In genomic region chr17:40284085-40284713, GRCh38 we compare ENCODE assay signal across 9 cellular contexts. TPM values are rescaled to one million over a fixed set of nuclear protein-coding genes. Genes with fewer than 3 reads are reported as not detected.
A peak's percentile ranks its signal among the peaks of the same experiment; 100 is the strongest.
DNase-seq lines count a peak whose midpoint lies in the region; ATAC-seq and TF ChIP-seq lines count a peak whose summit lies in the region.
"Had no signal": no experiment of that assay in that cellular context is flagged by ENCODE, and none has a peak within 500 bp of the region (broad histone marks: within the 10 kb centered on the region; RNA-seq: fewer than 3 reads in every experiment).

No MANE protein-coding gene starts in this region.

- no peaks in the 10 kb centered on the region for H3K9me3 Mint-ChIP-seq in activated T-helper 1 cell treated with anti-CD3 and anti-CD28 coated beads, Interleukin-12 subunit alpha, Interleukin-12 subunit beta, Interleukin-2, Interleukin-4 antibody, amounts not matched to agents 30 ng/mL and 10 ng/mL and 1 ng/mL, durations not matched to agents 14 hours and 24 hours and 36 hours

- H3K4me3 ChIP-seq in suprapubic skin, result no peak overlapping the region

- DNase-seq in NCI-H82 (lab: John Stamatoyannopoulos, UW) (peak; percentile 16), NCI-H82 treated with DMSO at 0.1 percent for 48 hours (lab: John Stamatoyannopoulos, UW; ENCODE audit: unreplicated experiment) (no peak), left ventricle myocardium superior (no peak), suprapubic skin (ENCODE audit: low spot score in 2 of 2) (no peak), C1 segment of cervical spinal cord (lab: John Stamatoyannopoulos, UW) (no peak)
- no peak for DNase-seq in activated T-helper 1 cell treated with anti-CD3 and anti-CD28 coated beads, Interleukin-12 subunit alpha, Interleukin-12 subunit beta, Interleukin-2, Interleukin-4 antibody, amounts not matched to agents 30 ng/mL and 10 ng/mL and 1 ng/mL, durations not matched to agents 14 hours and 24 hours and 36 hours (ENCODE audit: low spot score)
- DNase-seq in stimulated activated CD4-positive, alpha-beta T cell treated with anti-CD3 and anti-CD28 coated beads, Interleukin-15, amount 100 ng/mL, for 24 hours, result no peak
- DNase-seq: NCI-H1694 had no signal

- no peaks in the 10 kb centered on the region for H3K27me3 Mint-ChIP-seq in activated T-helper 1 cell treated with anti-CD3 and anti-CD28 coated beads, Interleukin-12 subunit alpha, Interleukin-12 subunit beta, Interleukin-2, Interleukin-4 antibody, amounts not matched to agents 30 ng/mL and 10 ng/mL and 1 ng/mL, durations not matched to agents 14 hours and 24 hours and 36 hours (ENCODE audit: insufficient read depth)

- 21% methylated on average over 2 of the region's 2 CpGs for WGBS in suprapubic skin

- no peak for TF ChIP-seq CTCF in suprapubic skin (IDR thresholded peaks at IDR 0.05)

- no peak for TF ChIP-seq EP300 in suprapubic skin (IDR thresholded peaks at IDR 0.05)

- H3K27ac Mint-ChIP-seq in activated T-helper 1 cell treated with anti-CD3 and anti-CD28 coated beads, Interleukin-12 subunit alpha, Interleukin-12 subunit beta, Interleukin-2, Interleukin-4 antibody, amounts not matched to agents 30 ng/mL and 10 ng/mL and 1 ng/mL, durations not matched to agents 14 hours and 24 hours and 36 hours, result peak overlapping the region; percentile 68

- no peaks in the 10 kb centered on the region for H3K9me3 ChIP-seq in suprapubic skin

- H3K27me3 ChIP-seq in suprapubic skin, result no peaks in the 10 kb centered on the region

- peaks cover 27% of the 10 kb centered on the region for H3K36me3 ChIP-seq in suprapubic skin

- intact Hi-C loops in activated T-helper 1 cell treated with anti-CD3 and anti-CD28 coated beads, Interleukin-12 subunit alpha, Interleukin-12 subunit beta, Interleukin-2, Interleukin-4 antibody, amounts not matched to agents 30 ng/mL and 10 ng/mL and 1 ng/mL, durations not matched to agents 14 hours and 24 hours and 36 hours (cut with micrococcal nuclease), result no loop called here
- intact Hi-C loops in left ventricle myocardium superior (cut with micrococcal nuclease), result loop anchor here (10.0 kb wide), 1 partner anchor 59 kb away; no protein-coding TSS in a partner anchor

- ATAC-seq in left ventricle myocardium superior (peak; percentile 10), HG02981 (IDR thresholded peaks at IDR 0.05; ENCODE audit: unreplicated experiment) (no peak)

- peaks cover 37% of the 10 kb centered on the region for H3K4me1 ChIP-seq in suprapubic skin

- no peak for TF ChIP-seq POLR2A in suprapubic skin (IDR thresholded peaks at IDR 0.05)

- peak overlapping the region; percentile 79 for H3K27ac ChIP-seq in suprapubic skin

- H3K4me3 Mint-ChIP-seq in activated T-helper 1 cell treated with anti-CD3 and anti-CD28 coated beads, Interleukin-12 subunit alpha, Interleukin-12 subunit beta, Interleukin-2, Interleukin-4 antibody, amounts not matched to agents 30 ng/mL and 10 ng/mL and 1 ng/mL, durations not matched to agents 14 hours and 24 hours and 36 hours, result peak overlapping the region; percentile 19

- H3K4me1 Mint-ChIP-seq in activated T-helper 1 cell treated with anti-CD3 and anti-CD28 coated beads, Interleukin-12 subunit alpha, Interleukin-12 subunit beta, Interleukin-2, Interleukin-4 antibody, amounts not matched to agents 30 ng/mL and 10 ng/mL and 1 ng/mL, durations not matched to agents 14 hours and 24 hours and 36 hours (ENCODE audit: low read depth), result peaks cover 35% of the 10 kb centered on the region

- peaks cover 33% of the 10 kb centered on the region for H3K36me3 Mint-ChIP-seq in activated T-helper 1 cell treated with anti-CD3 and anti-CD28 coated beads, Interleukin-12 subunit alpha, Interleukin-12 subunit beta, Interleukin-2, Interleukin-4 antibody, amounts not matched to agents 30 ng/mL and 10 ng/mL and 1 ng/mL, durations not matched to agents 14 hours and 24 hours and 36 hours (ENCODE audit: low read depth)

RNA-seq across cellular contexts. Expression of gene CDC6, which starts 3.5 kb away (rescaled TPM):
- total RNA-seq in activated T-helper 1 cell treated with anti-CD3 and anti-CD28 coated beads, Interleukin-12 subunit alpha, Interleukin-12 subunit beta, Interleukin-2, Interleukin-4 antibody, amounts not matched to agents 30 ng/mL and 10 ng/mL and 1 ng/mL, durations not matched to agents 14 hours and 24 hours and 36 hours, result 130 and 135 TPM in 2 replicates
- total RNA-seq in left ventricle myocardium superior (0.99 TPM), suprapubic skin (1 to 10 TPM; 2.7 to 5.3 (median 3.3) TPM)

RNA-seq across cellular contexts. Expression of gene RARA, which starts 24.8 kb away (rescaled TPM):
- total RNA-seq in activated T-helper 1 cell treated with anti-CD3 and anti-CD28 coated beads, Interleukin-12 subunit alpha, Interleukin-12 subunit beta, Interleukin-2, Interleukin-4 antibody, amounts not matched to agents 30 ng/mL and 10 ng/mL and 1 ng/mL, durations not matched to agents 14 hours and 24 hours and 36 hours, result 19.3 and 19.9 TPM in 2 replicates
- total RNA-seq in left ventricle myocardium superior (18.6 TPM), suprapubic skin (10 to 100 TPM; 19.4 to 32.1 (median 28.3) TPM)

Comparison
In these comparisons a context has a peak if more than half of its experiments do, and no peak if none do; other contexts are left out.
1. RNA of gene CDC6, which starts 3.5 kb away (total RNA-seq): 130 to 135 TPM in activated T-helper 1 cell treated with anti-CD3 and anti-CD28 coated beads, Interleukin-12 subunit alpha, Interleukin-12 subunit beta, Interleukin-2, Interleukin-4 antibody, amounts not matched to agents 30 ng/mL and 10 ng/mL and 1 ng/mL, durations not matched to agents 14 hours and 24 hours and 36 hours; 2.7 to 5.3 TPM in suprapubic skin and 0.99 TPM in left ventricle myocardium superior (single experiment); every median in the first group is over 10 times any median in the second.